Comparison of ENCODE assay signal across 17 cellular contexts in the genomic region with DNA sequence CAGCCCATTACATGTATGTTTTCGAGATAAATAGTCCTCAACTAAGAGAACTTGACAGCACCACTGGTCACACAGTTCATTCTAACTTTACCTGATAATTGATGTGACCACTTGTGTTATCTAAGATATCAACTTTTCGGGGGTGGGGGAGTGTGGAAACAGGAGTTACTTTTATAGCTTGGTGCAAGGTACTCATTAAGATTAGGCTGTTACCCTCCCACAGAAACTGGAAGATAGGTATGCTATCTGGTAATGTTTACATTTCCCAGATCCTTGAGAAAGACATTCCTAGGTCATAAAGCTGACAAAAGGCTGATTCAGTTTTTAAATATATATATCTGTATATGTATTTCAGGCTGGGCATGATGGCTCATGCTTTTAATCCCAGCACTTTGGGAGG. TPM values are rescaled to one million over a fixed set of nuclear protein-coding genes. Genes with fewer than 3 reads are reported as not detected.
DNase-seq lines count a peak whose midpoint lies in the region; ATAC-seq and TF ChIP-seq lines count a peak whose summit lies in the region.
"Had no signal": no experiment of that assay in that cellular context is flagged by ENCODE, and none has a peak within 500 bp of the region (broad histone marks: within the 10 kb centered on the region; RNA-seq: fewer than 3 reads in every experiment).

No MANE protein-coding gene starts in this region.

- H3K4me3 ChIP-seq in epithelial cell of esophagus (ENCODE audit: low read length), result no peak overlapping the region
- H3K4me3 ChIP-seq: BLaER1 treated with 17β-estradiol and CSF1 and Interleukin-3, amounts not matched to agents 10 nM and 100 nM; GM23338 had no signal

- no peak overlapping the region for H3K4me3 Mint-ChIP-seq in stimulated activated effector memory CD8-positive, alpha-beta T cell treated with anti-CD3 and anti-CD28 coated beads, Interleukin-12 subunit alpha, Interleukin-12 subunit beta, amount 100 ng/mL, for 72 hours
- H3K4me3 Mint-ChIP-seq: B cell; CD8-positive, alpha-beta T cell; GM23338; HFFc6 had no signal

- H3K4me1 Mint-ChIP-seq in stimulated activated effector memory CD8-positive, alpha-beta T cell treated with anti-CD3 and anti-CD28 coated beads, Interleukin-12 subunit alpha, Interleukin-12 subunit beta, amount 100 ng/mL, for 72 hours, result no peaks in the 10 kb centered on the region
- H3K4me1 Mint-ChIP-seq: B cell, GM23338 had no signal

- intact Hi-C loops in left colon (cut with DNase I, micrococcal nuclease), result no loop called here

- no peaks in the 10 kb centered on the region for H3K36me3 Mint-ChIP-seq in stimulated activated effector memory CD8-positive, alpha-beta T cell treated with anti-CD3 and anti-CD28 coated beads, Interleukin-12 subunit alpha, Interleukin-12 subunit beta, amount 100 ng/mL, for 72 hours

- ATAC-seq in left colon, result peak; percentile 82
- no peak for ATAC-seq in stimulated activated effector memory CD8-positive, alpha-beta T cell treated with anti-CD3 and anti-CD28 coated beads, Interleukin-12 subunit alpha, Interleukin-12 subunit beta, amount 100 ng/mL, for 72 hours
- ATAC-seq: CD8-positive, alpha-beta T cell; GM23338; HCT116 had no signal

- H3K9me3 Mint-ChIP-seq in stimulated activated effector memory CD8-positive, alpha-beta T cell treated with anti-CD3 and anti-CD28 coated beads, Interleukin-12 subunit alpha, Interleukin-12 subunit beta, amount 100 ng/mL, for 72 hours, result peaks cover 2% of the 10 kb centered on the region

- TF ChIP-seq CTCF in epithelial cell of esophagus (IDR thresholded peaks at IDR 0.05; ENCODE audit: insufficient read depth, low read depth, low read length, missing control alignments), result no peak

- H3K27ac Mint-ChIP-seq in stimulated activated effector memory CD8-positive, alpha-beta T cell treated with anti-CD3 and anti-CD28 coated beads, Interleukin-12 subunit alpha, Interleukin-12 subunit beta, amount 100 ng/mL, for 72 hours, result no peak overlapping the region
- H3K27ac Mint-ChIP-seq: B cell; CD8-positive, alpha-beta T cell; GM23338; HFFc6 had no signal

- peak; percentile 45 for DNase-seq in NCI-H226
- peak; percentile 64 for DNase-seq in epithelial cell of esophagus (ENCODE audit: low read depth)
- DNase-seq in left colon, result no peak
- DNase-seq in NCI-H2171 (lab: John Stamatoyannopoulos, UW), result no peak
- DNase-seq in stimulated activated effector memory CD8-positive, alpha-beta T cell treated with anti-CD3 and anti-CD28 coated beads, Interleukin-12 subunit alpha, Interleukin-12 subunit beta, amount 100 ng/mL, for 72 hours (ENCODE audit: low spot score in 2 of 2), result no peak
- DNase-seq in HPDE6-E6E7 (ENCODE audit: extremely low spot score), result no peak
- no peak for DNase-seq in DMS153 treated with DMSO at 0.1 percent for 48 hours (lab: John Stamatoyannopoulos, UW; ENCODE audit: unreplicated experiment)
- DNase-seq: CD8-positive, alpha-beta T cell; DMS 273 treated with DMSO at 0.1 percent for 48 hours; H7; HFFc6 had no signal

RNA-seq across cellular contexts. Expression of a gene that starts 11.1 kb away (rescaled TPM):
- not detected for total RNA-seq in left colon
- total RNA-seq: A172; B cell; CD8-positive, alpha-beta T cell; HFFc6; HT-29 had no signal

RNA-seq across cellular contexts. Expression of a gene that starts 19.4 kb away (rescaled TPM):
- 10 to 100 TPM; 29.7 to 34.3 TPM for total RNA-seq in left colon

Comparison
In these comparisons a context has a peak if more than half of its experiments do, and no peak if none do; other contexts are left out.
1. DNase-seq: peak in NCI-H226 (single experiment) and epithelial cell of esophagus (single experiment); none in left colon (0 of 2), NCI-H2171 (single experiment), stimulated activated effector memory CD8-positive, alpha-beta T cell treated with anti-CD3 and anti-CD28 coated beads, Interleukin-12 subunit alpha, Interleukin-12 subunit beta, amount 100 ng/mL, for 72 hours (0 of 2), HPDE6-E6E7 (single experiment) and DMS153 treated with DMSO at 0.1 percent for 48 hours (single experiment).